ENCODE assay signal across 10 cellular contexts in genomic region chr1:165235158-165235776, GRCh38.
A peak's percentile ranks its signal among the peaks of the same experiment; 100 is the strongest.
DNase-seq lines count a peak whose midpoint lies in the region; ATAC-seq and TF ChIP-seq lines count a peak whose summit lies in the region.
"Had no signal": no experiment of that assay in that cellular context is flagged by ENCODE, and none has a peak within 500 bp of the region (broad histone marks: within the 10 kb centered on the region; RNA-seq: fewer than 3 reads in every experiment).

No MANE protein-coding gene starts in this region.

- peak overlapping the region; percentile 27 for H3K4me3 Mint-ChIP-seq in T-helper 2 cell treated with Interferon-gamma antibody and Interleukin-4, amounts not matched to agents 5 μg/mL and 100 μg/mL, for 36 hours
- H3K4me3 Mint-ChIP-seq: central memory CD8-positive, alpha-beta T cell; natural killer cell had no signal

- no peak for ATAC-seq in GM18502 (IDR thresholded peaks at IDR 0.05; ENCODE audit: poor library complexity, unreplicated experiment)
- ATAC-seq: natural killer cell had no signal

- intact Hi-C loops in dorsolateral prefrontal cortex (cut with DNase I), result no loop called here

- peaks cover 0 to 78% (median 48%) of the 10 kb centered on the region in 45 donors for H3K27me3 ChIP-seq in dorsolateral prefrontal cortex
- peaks cover 17% of the 10 kb centered on the region for H3K27me3 ChIP-seq in brain microvascular endothelial cell (replicated peaks)

- 0 to 2% methylated on average over 16 to 35 of the region's 56 CpGs for WGBS in mesodermal cell (ENCODE audit: insufficient coverage in 2 of 2), 2 experiments
- 4% methylated on average over 56 of the region's 56 CpGs for WGBS in urinary bladder

- no peaks in the 10 kb centered on the region for H3K9me3 ChIP-seq in mesodermal cell (ENCODE audit: control insufficient read depth, low read length)

- no peak overlapping the region for H3K27ac ChIP-seq in dorsolateral prefrontal cortex
- H3K27ac ChIP-seq in mesodermal cell (ENCODE audit: low read depth, low read length, severe bottlenecking), result peak overlapping the region; percentile 33
- H3K27ac ChIP-seq in urinary bladder (ENCODE audit: low read depth), result no peak overlapping the region
- no peak overlapping the region for H3K27ac ChIP-seq in brain microvascular endothelial cell

- DNase-seq in T-helper 2 cell treated with Interferon-gamma antibody and Interleukin-4, amounts not matched to agents 5 μg/mL and 100 μg/mL, for 36 hours (ENCODE audit: low spot score), result no peak
- DNase-seq in T-helper 2 cell (no peak), dorsolateral prefrontal cortex (no peak), brain microvascular endothelial cell (no peak), SHP77 treated with DMSO at 0.1 percent for 48 hours (lab: John Stamatoyannopoulos, UW) (no peak)
- DNase-seq: natural killer cell had no signal

- no peak overlapping the region for H3K27ac Mint-ChIP-seq in T-helper 2 cell treated with Interferon-gamma antibody and Interleukin-4, amounts not matched to agents 5 μg/mL and 100 μg/mL, for 36 hours
- H3K27ac Mint-ChIP-seq: natural killer cell had no signal

- H3K9me3 Mint-ChIP-seq in T-helper 2 cell treated with Interferon-gamma antibody and Interleukin-4, amounts not matched to agents 5 μg/mL and 100 μg/mL, for 36 hours, result no peaks in the 10 kb centered on the region
- H3K9me3 Mint-ChIP-seq: central memory CD8-positive, alpha-beta T cell; natural killer cell had no signal

- no peaks in the 10 kb centered on the region for H3K36me3 Mint-ChIP-seq in T-helper 2 cell treated with Interferon-gamma antibody and Interleukin-4, amounts not matched to agents 5 μg/mL and 100 μg/mL, for 36 hours (ENCODE audit: low read depth)
- H3K36me3 Mint-ChIP-seq: natural killer cell had no signal

- in situ Hi-C loops in brain microvascular endothelial cell (cut with HindIII; ENCODE audit: low pct_ligation_motif_present, low sequenced_read_pairs), result no loop called here

- H3K4me1 Mint-ChIP-seq in T-helper 2 cell treated with Interferon-gamma antibody and Interleukin-4, amounts not matched to agents 5 μg/mL and 100 μg/mL, for 36 hours (ENCODE audit: low read depth), result peaks cover 4% of the 10 kb centered on the region
- H3K4me1 Mint-ChIP-seq: central memory CD8-positive, alpha-beta T cell had no signal

- no peak for TF ChIP-seq CTCF in dorsolateral prefrontal cortex (IDR thresholded peaks at IDR 0.05 in 54 of 56, conservative IDR thresholded peaks at IDR 0.05 in 2 of 56; ENCODE audit: low read depth in 1 of 56, partially characterized antibody in 56 of 56)
- no peak for TF ChIP-seq CTCF in brain microvascular endothelial cell (IDR thresholded peaks at IDR 0.05; ENCODE audit: low read depth, low read length, missing control alignments)

- H3K27me3 Mint-ChIP-seq in T-helper 2 cell treated with Interferon-gamma antibody and Interleukin-4, amounts not matched to agents 5 μg/mL and 100 μg/mL, for 36 hours (ENCODE audit: low read depth), result peaks cover 54% of the 10 kb centered on the region

- H3K36me3 ChIP-seq in mesodermal cell (ENCODE audit: control insufficient read depth, insufficient read depth, low read length), result no peaks in the 10 kb centered on the region
- H3K36me3 ChIP-seq in urinary bladder (ENCODE audit: insufficient read depth), result no peaks in the 10 kb centered on the region
- H3K36me3 ChIP-seq in brain microvascular endothelial cell (replicated peaks), result no peaks in the 10 kb centered on the region

- H3K4me3 ChIP-seq in dorsolateral prefrontal cortex (peak overlapping the region in 58 of 59 donors; percentile 10 to 69 (median 42)), mesodermal cell (ENCODE audit: extremely low read depth, insufficient read depth, low read length, poor library complexity, severe bottlenecking) (peak overlapping the region; percentile 32), urinary bladder (ENCODE audit: low read depth, low read length) (peak overlapping the region; percentile 40), brain microvascular endothelial cell (ENCODE audit: low read depth, low read length) (no peak overlapping the region)

- H3K4me1 ChIP-seq in mesodermal cell (ENCODE audit: control insufficient read depth, insufficient read depth, low read length, poor library complexity, severe bottlenecking) (no peaks in the 10 kb centered on the region), urinary bladder (ENCODE audit: insufficient read depth) (no peaks in the 10 kb centered on the region)
